ENCODE assay signal across 1 cellular context in the genomic region with DNA sequence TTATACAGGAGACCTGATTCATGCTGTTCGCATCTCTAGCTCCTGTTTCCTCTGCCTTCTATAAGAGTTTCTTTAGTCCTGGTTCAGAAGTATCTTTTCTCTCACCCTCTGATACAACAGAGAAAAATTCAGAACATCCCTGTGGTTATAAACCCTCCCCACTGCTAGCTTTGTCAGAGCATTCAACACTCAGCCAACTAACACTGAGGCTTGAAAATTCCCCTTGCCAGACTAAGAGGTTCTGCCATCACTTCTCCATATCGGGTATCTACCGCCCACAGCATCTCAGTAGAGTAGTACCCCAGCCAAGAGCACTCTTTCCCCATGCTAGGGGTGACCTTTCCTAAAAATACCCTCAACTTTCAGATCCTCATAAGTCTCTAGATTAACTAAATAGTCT.
TF ChIP-seq lines count a peak whose summit lies in the region.

No MANE protein-coding gene starts in this region.

TF ChIP-seq in SK-N-SH treated with all-trans-retinoic acid at 6 μM for 48 hours, 23 proteins besides CTCF, POLR2A, EP300 and RAD21 (continued from another document):
- TF ChIP-seq, protein P1, sequence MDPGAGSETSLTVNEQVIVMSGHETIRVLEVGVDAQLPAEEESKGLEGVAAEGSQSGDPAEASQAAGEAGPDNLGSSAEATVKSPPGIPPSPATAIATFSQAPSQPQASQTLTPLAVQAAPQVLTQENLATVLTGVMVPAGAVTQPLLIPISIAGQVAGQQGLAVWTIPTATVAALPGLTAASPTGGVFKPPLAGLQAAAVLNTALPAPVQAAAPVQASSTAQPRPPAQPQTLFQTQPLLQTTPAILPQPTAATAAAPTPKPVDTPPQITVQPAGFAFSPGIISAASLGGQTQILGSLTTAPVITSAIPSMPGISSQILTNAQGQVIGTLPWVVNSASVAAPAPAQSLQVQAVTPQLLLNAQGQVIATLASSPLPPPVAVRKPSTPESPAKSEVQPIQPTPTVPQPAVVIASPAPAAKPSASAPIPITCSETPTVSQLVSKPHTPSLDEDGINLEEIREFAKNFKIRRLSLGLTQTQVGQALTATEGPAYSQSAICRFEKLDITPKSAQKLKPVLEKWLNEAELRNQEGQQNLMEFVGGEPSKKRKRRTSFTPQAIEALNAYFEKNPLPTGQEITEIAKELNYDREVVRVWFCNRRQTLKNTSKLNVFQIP (CRISPR knock-in tag; IDR thresholded peaks at IDR 0.05; ENCODE audit: borderline replicate concordance, low read depth), result no peak
- TF ChIP-seq PPARA (CRISPR knock-in tag; IDR thresholded peaks at IDR 0.05; ENCODE audit: borderline replicate concordance) (no peak), ESRRG (CRISPR knock-in tag; IDR thresholded peaks at IDR 0.05) (no peak), ARNTL (CRISPR knock-in tag; IDR thresholded peaks at IDR 0.05; ENCODE audit: borderline replicate concordance, low read depth) (no peak)
- TF ChIP-seq, protein P2, sequence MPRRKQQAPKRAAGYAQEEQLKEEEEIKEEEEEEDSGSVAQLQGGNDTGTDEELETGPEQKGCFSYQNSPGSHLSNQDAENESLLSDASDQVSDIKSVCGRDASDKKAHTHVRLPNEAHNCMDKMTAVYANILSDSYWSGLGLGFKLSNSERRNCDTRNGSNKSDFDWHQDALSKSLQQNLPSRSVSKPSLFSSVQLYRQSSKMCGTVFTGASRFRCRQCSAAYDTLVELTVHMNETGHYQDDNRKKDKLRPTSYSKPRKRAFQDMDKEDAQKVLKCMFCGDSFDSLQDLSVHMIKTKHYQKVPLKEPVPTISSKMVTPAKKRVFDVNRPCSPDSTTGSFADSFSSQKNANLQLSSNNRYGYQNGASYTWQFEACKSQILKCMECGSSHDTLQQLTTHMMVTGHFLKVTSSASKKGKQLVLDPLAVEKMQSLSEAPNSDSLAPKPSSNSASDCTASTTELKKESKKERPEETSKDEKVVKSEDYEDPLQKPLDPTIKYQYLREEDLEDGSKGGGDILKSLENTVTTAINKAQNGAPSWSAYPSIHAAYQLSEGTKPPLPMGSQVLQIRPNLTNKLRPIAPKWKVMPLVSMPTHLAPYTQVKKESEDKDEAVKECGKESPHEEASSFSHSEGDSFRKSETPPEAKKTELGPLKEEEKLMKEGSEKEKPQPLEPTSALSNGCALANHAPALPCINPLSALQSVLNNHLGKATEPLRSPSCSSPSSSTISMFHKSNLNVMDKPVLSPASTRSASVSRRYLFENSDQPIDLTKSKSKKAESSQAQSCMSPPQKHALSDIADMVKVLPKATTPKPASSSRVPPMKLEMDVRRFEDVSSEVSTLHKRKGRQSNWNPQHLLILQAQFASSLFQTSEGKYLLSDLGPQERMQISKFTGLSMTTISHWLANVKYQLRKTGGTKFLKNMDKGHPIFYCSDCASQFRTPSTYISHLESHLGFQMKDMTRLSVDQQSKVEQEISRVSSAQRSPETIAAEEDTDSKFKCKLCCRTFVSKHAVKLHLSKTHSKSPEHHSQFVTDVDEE (CRISPR knock-in tag; IDR thresholded peaks at IDR 0.05), result no peak
